Comparison of ENCODE assay signal across 25 cellular contexts in genomic region chr1:17967623-17968022, GRCh38.
"Had no signal": no experiment of that assay in that cellular context is flagged by ENCODE, and none has a peak within 500 bp of the region (broad histone marks: within the 10 kb centered on the region; RNA-seq: fewer than 3 reads in every experiment).

No MANE protein-coding gene starts in this region.

- H3K27ac ChIP-seq: ovary, parathyroid adenoma, psoas muscle, right lobe of liver, sigmoid colon, stomach, thoracic aorta, thyroid gland, tibial nerve, upper lobe of right lung, uterus had no signal

- H3K79me2 ChIP-seq: parathyroid adenoma had no signal

- H3K9ac ChIP-seq: parathyroid adenoma had no signal

- H3K4me3 ChIP-seq: ovary, psoas muscle, right lobe of liver, sigmoid colon, stomach, thoracic aorta, thyroid gland, tibial nerve, upper lobe of right lung, uterus had no signal

- DNase-seq: naive thymus-derived CD8-positive, alpha-beta T cell; nephron progenitor cell; occipital lobe; ovary; psoas muscle; right cardiac atrium; right lobe of liver; sigmoid colon; small intestine; stimulated activated CD4-positive, alpha-beta T cell treated with anti-CD3 and anti-CD28 coated beads, Interleukin-15, amount 100 ng/mL, for 24 hours; stimulated activated CD4-positive, alpha-beta T cell treated with anti-CD3 and anti-CD28 coated beads, Interleukin-2, amount 100 ng/mL, for 24 hours; stimulated activated CD4-positive, alpha-beta T cell treated with anti-CD3 and anti-CD28 coated beads, Interleukin-2, amount 100 ng/mL, for 48 hours; stimulated activated CD4-positive, alpha-beta T cell treated with anti-CD3 and anti-CD28 coated beads, Interleukin-4, amount 100 ng/mL, for 24 hours; stimulated activated naive B cell treated with anti-CD40 and anti-IgM and Interleukin-4, amounts not matched to agents 10 μg/mL and 1 μg/mL and 100 μg/mL, for 72 hours; stimulated activated naive CD4-positive, alpha-beta T cell treated with Interleukin-2 at 50 U/mL for 16 hours; stomach; thyroid gland; trophoblast cell; upper lobe of right lung; uterus had no signal

- H3K27me3 ChIP-seq: ovary, right lobe of liver, sigmoid colon, thyroid gland, tibial nerve, uterus had no signal

- H3K36me3 ChIP-seq: ovary, right lobe of liver, sigmoid colon, stomach, thoracic aorta, thyroid gland, tibial nerve, upper lobe of right lung, uterus had no signal

- H2AFZ ChIP-seq: parathyroid adenoma had no signal

- H3K9me3 ChIP-seq: ovary, psoas muscle, right lobe of liver, sigmoid colon, stomach, thoracic aorta, thyroid gland, tibial nerve, upper lobe of right lung, uterus had no signal

- ATAC-seq: naive thymus-derived CD8-positive, alpha-beta T cell; natural killer cell treated with Interleukin-12 subunit alpha and Interleukin-12 subunit beta and Interleukin-15 and Interleukin-18, amount 100 ng/mL, for 72 hours; psoas muscle; right cardiac atrium; right lobe of liver; stimulated activated effector memory CD8-positive, alpha-beta T cell treated with anti-CD3 and anti-CD28 coated beads, Interleukin-12 subunit alpha, Interleukin-12 subunit beta, amount 100 ng/mL, for 72 hours; stimulated activated naive B cell treated with anti-CD40 and anti-IgM and Interleukin-4, amounts not matched to agents 10 μg/mL and 1 μg/mL and 100 μg/mL, for 72 hours; upper lobe of right lung had no signal

- H3K4me1 ChIP-seq: parathyroid adenoma, psoas muscle, right lobe of liver, sigmoid colon, stomach, thyroid gland, tibial nerve, upper lobe of right lung, uterus had no signal
